1 cellular context compared by ENCODE assay signal in the genomic region with DNA sequence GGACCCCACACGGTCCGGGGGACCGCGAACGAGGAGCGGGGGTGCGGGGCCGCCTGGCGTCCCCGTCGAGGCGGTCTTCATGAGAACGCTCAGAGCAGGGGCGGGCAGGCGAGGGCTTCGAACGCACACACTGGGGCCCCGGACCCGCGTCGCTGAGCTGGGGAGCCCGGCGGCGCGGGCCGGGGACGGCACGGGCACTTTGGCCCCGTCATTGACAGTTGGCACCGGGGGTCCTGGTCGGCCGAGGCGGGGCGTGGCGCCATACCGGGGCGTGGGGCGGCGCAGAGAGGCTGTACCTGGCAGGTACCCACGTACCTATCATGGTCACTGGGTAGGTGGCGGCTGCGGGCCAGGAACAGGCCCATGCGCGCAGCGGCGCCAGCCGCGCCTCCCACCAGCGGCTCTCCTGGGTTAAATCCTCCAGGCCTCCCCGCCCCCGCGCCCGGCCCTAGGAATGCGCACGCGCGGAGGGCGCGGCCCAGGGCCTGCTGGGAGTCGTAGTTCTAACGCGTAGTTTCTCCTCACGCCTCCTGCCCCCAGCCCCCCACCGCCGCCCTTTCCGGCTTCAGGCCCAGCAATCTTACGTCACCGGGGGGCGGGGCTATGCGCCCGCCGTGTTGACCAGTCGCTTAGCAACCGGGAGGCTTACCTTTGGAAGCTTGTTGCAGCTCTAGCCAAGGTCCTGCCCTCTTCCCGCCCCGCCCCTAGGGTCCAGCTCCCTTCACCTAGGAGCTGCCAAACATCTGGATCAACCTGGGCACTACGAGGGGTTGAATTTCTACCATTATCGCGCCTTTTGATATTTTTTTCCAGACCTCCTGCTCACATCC.
TF ChIP-seq lines count a peak whose summit lies in the region.

A gene (plus strand): TSS at position 628 of the 830 bp plus-strand sequence.
A gene (minus strand): TSS at position 420 of the 830 bp plus-strand sequence.

TF ChIP-seq in K562, 482 proteins besides CTCF, POLR2A, EP300 and RAD21 (continued from another document and continues in another):
- TF ChIP-seq, protein P1, sequence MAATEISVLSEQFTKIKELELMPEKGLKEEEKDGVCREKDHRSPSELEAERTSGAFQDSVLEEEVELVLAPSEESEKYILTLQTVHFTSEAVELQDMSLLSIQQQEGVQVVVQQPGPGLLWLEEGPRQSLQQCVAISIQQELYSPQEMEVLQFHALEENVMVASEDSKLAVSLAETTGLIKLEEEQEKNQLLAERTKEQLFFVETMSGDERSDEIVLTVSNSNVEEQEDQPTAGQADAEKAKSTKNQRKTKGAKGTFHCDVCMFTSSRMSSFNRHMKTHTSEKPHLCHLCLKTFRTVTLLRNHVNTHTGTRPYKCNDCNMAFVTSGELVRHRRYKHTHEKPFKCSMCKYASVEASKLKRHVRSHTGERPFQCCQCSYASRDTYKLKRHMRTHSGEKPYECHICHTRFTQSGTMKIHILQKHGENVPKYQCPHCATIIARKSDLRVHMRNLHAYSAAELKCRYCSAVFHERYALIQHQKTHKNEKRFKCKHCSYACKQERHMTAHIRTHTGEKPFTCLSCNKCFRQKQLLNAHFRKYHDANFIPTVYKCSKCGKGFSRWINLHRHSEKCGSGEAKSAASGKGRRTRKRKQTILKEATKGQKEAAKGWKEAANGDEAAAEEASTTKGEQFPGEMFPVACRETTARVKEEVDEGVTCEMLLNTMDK (IDR thresholded peaks at IDR 0.05; ENCODE audit: borderline replicate concordance, insufficient read depth, low read depth, low read length, poor library complexity, severe bottlenecking), result no peak
- no peak for TF ChIP-seq EWSR1 (IDR thresholded peaks at IDR 0.05; ENCODE audit: borderline replicate concordance, low read depth, partially characterized antibody)
- TF ChIP-seq MBD2 (IDR thresholded peaks at IDR 0.05; ENCODE audit: borderline replicate concordance, low read depth), result no peak; the same call in 1 of the 2 replicates
- TF ChIP-seq ZNF644 (tag; IDR thresholded peaks at IDR 0.05; ENCODE audit: low read depth), result no peak
- TF ChIP-seq MCM3 (IDR thresholded peaks at IDR 0.05), result no peak
- peak; percentile 99 for TF ChIP-seq MAZ (CRISPR knock-in tag; conservative IDR thresholded peaks at IDR 0.05 in 1 of 2, IDR thresholded peaks at IDR 0.05 in 1 of 2)
- no peak for TF ChIP-seq ELF2 (CRISPR knock-in tag; IDR thresholded peaks at IDR 0.05)
- TF ChIP-seq KAT8 (IDR thresholded peaks at IDR 0.05; ENCODE audit: low read depth), result no peak
- TF ChIP-seq ZNF274 (IDR thresholded peaks at IDR 0.05; ENCODE audit: borderline replicate concordance, low read depth, low read length), result no peak
- TF ChIP-seq RB1 (IDR thresholded peaks at IDR 0.05; ENCODE audit: low read depth), result peak; percentile 56; the same call in 1 of the 2 replicates
- TF ChIP-seq ZNF143 (CRISPR knock-in tag; IDR thresholded peaks at IDR 0.05), result peak; percentile 93
- no peak for TF ChIP-seq HLTF (IDR thresholded peaks at IDR 0.05)
- TF ChIP-seq, protein P2, sequence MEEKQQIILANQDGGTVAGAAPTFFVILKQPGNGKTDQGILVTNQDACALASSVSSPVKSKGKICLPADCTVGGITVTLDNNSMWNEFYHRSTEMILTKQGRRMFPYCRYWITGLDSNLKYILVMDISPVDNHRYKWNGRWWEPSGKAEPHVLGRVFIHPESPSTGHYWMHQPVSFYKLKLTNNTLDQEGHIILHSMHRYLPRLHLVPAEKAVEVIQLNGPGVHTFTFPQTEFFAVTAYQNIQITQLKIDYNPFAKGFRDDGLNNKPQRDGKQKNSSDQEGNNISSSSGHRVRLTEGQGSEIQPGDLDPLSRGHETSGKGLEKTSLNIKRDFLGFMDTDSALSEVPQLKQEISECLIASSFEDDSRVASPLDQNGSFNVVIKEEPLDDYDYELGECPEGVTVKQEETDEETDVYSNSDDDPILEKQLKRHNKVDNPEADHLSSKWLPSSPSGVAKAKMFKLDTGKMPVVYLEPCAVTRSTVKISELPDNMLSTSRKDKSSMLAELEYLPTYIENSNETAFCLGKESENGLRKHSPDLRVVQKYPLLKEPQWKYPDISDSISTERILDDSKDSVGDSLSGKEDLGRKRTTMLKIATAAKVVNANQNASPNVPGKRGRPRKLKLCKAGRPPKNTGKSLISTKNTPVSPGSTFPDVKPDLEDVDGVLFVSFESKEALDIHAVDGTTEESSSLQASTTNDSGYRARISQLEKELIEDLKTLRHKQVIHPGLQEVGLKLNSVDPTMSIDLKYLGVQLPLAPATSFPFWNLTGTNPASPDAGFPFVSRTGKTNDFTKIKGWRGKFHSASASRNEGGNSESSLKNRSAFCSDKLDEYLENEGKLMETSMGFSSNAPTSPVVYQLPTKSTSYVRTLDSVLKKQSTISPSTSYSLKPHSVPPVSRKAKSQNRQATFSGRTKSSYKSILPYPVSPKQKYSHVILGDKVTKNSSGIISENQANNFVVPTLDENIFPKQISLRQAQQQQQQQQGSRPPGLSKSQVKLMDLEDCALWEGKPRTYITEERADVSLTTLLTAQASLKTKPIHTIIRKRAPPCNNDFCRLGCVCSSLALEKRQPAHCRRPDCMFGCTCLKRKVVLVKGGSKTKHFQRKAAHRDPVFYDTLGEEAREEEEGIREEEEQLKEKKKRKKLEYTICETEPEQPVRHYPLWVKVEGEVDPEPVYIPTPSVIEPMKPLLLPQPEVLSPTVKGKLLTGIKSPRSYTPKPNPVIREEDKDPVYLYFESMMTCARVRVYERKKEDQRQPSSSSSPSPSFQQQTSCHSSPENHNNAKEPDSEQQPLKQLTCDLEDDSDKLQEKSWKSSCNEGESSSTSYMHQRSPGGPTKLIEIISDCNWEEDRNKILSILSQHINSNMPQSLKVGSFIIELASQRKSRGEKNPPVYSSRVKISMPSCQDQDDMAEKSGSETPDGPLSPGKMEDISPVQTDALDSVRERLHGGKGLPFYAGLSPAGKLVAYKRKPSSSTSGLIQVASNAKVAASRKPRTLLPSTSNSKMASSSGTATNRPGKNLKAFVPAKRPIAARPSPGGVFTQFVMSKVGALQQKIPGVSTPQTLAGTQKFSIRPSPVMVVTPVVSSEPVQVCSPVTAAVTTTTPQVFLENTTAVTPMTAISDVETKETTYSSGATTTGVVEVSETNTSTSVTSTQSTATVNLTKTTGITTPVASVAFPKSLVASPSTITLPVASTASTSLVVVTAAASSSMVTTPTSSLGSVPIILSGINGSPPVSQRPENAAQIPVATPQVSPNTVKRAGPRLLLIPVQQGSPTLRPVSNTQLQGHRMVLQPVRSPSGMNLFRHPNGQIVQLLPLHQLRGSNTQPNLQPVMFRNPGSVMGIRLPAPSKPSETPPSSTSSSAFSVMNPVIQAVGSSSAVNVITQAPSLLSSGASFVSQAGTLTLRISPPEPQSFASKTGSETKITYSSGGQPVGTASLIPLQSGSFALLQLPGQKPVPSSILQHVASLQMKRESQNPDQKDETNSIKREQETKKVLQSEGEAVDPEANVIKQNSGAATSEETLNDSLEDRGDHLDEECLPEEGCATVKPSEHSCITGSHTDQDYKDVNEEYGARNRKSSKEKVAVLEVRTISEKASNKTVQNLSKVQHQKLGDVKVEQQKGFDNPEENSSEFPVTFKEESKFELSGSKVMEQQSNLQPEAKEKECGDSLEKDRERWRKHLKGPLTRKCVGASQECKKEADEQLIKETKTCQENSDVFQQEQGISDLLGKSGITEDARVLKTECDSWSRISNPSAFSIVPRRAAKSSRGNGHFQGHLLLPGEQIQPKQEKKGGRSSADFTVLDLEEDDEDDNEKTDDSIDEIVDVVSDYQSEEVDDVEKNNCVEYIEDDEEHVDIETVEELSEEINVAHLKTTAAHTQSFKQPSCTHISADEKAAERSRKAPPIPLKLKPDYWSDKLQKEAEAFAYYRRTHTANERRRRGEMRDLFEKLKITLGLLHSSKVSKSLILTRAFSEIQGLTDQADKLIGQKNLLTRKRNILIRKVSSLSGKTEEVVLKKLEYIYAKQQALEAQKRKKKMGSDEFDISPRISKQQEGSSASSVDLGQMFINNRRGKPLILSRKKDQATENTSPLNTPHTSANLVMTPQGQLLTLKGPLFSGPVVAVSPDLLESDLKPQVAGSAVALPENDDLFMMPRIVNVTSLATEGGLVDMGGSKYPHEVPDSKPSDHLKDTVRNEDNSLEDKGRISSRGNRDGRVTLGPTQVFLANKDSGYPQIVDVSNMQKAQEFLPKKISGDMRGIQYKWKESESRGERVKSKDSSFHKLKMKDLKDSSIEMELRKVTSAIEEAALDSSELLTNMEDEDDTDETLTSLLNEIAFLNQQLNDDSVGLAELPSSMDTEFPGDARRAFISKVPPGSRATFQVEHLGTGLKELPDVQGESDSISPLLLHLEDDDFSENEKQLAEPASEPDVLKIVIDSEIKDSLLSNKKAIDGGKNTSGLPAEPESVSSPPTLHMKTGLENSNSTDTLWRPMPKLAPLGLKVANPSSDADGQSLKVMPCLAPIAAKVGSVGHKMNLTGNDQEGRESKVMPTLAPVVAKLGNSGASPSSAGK (IDR thresholded peaks at IDR 0.05), result peak; percentile 32; the same call in 1 of the 2 replicates
- no peak for TF ChIP-seq TAF15 (IDR thresholded peaks at IDR 0.05; ENCODE audit: low read depth, low read length)
- TF ChIP-seq, protein P3, sequence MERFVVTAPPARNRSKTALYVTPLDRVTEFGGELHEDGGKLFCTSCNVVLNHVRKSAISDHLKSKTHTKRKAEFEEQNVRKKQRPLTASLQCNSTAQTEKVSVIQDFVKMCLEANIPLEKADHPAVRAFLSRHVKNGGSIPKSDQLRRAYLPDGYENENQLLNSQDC (CRISPR knock-in tag; IDR thresholded peaks at IDR 0.05), result no peak
- TF ChIP-seq KAT7 (CRISPR knock-in tag; IDR thresholded peaks at IDR 0.05; ENCODE audit: borderline replicate concordance), result no peak; the same call in 1 of the 2 replicates
- TF ChIP-seq, protein P4, sequence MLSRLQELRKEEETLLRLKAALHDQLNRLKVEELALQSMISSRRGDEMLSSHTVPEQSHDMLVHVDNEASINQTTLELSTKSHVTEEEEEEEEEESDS (CRISPR knock-in tag; IDR thresholded peaks at IDR 0.05), result no peak
- TF ChIP-seq JUN (IDR thresholded peaks at IDR 0.05; ENCODE audit: borderline replicate concordance, low read depth, low read length), result peak; percentile 84; the same call in 1 of the 2 replicates
- TF ChIP-seq JUN (CRISPR knock-in tag; IDR thresholded peaks at IDR 0.05; ENCODE audit: borderline replicate concordance), result peak; percentile 75; the same call in 1 of the 2 replicates
- TF ChIP-seq CHD2 (IDR thresholded peaks at IDR 0.05; ENCODE audit: low read depth, low read length), result peak; percentile 70
- TF ChIP-seq POLR2B (IDR thresholded peaks at IDR 0.05; ENCODE audit: low read depth, partially characterized antibody), result peak; percentile 67
- peak; percentile 91 for TF ChIP-seq CREB1 (IDR thresholded peaks at IDR 0.05)
- TF ChIP-seq CREB1 (CRISPR knock-in tag; IDR thresholded peaks at IDR 0.05), result peak; percentile 91
- peak; percentile 88 for TF ChIP-seq JUND (IDR thresholded peaks at IDR 0.05; ENCODE audit: borderline replicate concordance, low read depth, low read length)
- peak; percentile 85; the same call in 1 of the 3 replicates for TF ChIP-seq JUND (tag; IDR thresholded peaks at IDR 0.05; ENCODE audit: borderline replicate concordance, low read depth, low read length)
- TF ChIP-seq PHB2 (IDR thresholded peaks at IDR 0.05; ENCODE audit: low read depth), result no peak
- no peak for TF ChIP-seq ELF4 (CRISPR knock-in tag; IDR thresholded peaks at IDR 0.05)
- no peak for TF ChIP-seq RUNX1 (IDR thresholded peaks at IDR 0.05; ENCODE audit: low read depth)
- TF ChIP-seq EGR1 (conservative IDR thresholded peaks at IDR 0.05), result peak; percentile 97
- no peak for TF ChIP-seq ZC3H11A (IDR thresholded peaks at IDR 0.05; ENCODE audit: low read depth, low read length)
- TF ChIP-seq, protein P5, sequence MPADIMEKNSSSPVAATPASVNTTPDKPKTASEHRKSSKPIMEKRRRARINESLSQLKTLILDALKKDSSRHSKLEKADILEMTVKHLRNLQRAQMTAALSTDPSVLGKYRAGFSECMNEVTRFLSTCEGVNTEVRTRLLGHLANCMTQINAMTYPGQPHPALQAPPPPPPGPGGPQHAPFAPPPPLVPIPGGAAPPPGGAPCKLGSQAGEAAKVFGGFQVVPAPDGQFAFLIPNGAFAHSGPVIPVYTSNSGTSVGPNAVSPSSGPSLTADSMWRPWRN (IDR thresholded peaks at IDR 0.05; ENCODE audit: low read depth), result no peak
- no peak for TF ChIP-seq MTA2 (IDR thresholded peaks at IDR 0.05; ENCODE audit: low read depth)
- TF ChIP-seq, protein P6, sequence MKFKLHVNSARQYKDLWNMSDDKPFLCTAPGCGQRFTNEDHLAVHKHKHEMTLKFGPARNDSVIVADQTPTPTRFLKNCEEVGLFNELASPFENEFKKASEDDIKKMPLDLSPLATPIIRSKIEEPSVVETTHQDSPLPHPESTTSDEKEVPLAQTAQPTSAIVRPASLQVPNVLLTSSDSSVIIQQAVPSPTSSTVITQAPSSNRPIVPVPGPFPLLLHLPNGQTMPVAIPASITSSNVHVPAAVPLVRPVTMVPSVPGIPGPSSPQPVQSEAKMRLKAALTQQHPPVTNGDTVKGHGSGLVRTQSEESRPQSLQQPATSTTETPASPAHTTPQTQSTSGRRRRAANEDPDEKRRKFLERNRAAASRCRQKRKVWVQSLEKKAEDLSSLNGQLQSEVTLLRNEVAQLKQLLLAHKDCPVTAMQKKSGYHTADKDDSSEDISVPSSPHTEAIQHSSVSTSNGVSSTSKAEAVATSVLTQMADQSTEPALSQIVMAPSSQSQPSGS (CRISPR knock-in tag; IDR thresholded peaks at IDR 0.05), result peak; percentile 70; the same call in 1 of the 2 replicates
- TF ChIP-seq, protein P7, sequence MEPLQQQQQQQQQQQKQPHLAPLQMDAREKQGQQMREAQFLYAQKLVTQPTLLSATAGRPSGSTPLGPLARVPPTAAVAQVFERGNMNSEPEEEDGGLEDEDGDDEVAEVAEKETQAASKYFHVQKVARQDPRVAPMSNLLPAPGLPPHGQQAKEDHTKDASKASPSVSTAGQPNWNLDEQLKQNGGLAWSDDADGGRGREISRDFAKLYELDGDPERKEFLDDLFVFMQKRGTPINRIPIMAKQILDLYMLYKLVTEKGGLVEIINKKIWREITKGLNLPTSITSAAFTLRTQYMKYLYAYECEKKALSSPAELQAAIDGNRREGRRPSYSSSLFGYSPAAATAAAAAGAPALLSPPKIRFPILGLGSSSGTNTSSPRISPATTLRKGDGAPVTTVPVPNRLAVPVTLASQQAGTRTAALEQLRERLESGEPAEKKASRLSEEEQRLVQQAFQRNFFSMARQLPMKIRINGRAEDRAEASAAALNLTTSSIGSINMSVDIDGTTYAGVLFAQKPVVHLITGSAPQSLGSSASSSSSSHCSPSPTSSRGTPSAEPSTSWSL (CRISPR knock-in tag; IDR thresholded peaks at IDR 0.05; ENCODE audit: borderline replicate concordance), result no peak
- TF ChIP-seq, protein P8, sequence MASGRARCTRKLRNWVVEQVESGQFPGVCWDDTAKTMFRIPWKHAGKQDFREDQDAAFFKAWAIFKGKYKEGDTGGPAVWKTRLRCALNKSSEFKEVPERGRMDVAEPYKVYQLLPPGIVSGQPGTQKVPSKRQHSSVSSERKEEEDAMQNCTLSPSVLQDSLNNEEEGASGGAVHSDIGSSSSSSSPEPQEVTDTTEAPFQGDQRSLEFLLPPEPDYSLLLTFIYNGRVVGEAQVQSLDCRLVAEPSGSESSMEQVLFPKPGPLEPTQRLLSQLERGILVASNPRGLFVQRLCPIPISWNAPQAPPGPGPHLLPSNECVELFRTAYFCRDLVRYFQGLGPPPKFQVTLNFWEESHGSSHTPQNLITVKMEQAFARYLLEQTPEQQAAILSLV (tag; IDR thresholded peaks at IDR 0.05), result no peak
- peak; percentile 98 for TF ChIP-seq ZFX (CRISPR knock-in tag; IDR thresholded peaks at IDR 0.05)
- no peak for TF ChIP-seq TOE1 (IDR thresholded peaks at IDR 0.05; ENCODE audit: borderline replicate concordance)
- no peak for TF ChIP-seq TOE1 (CRISPR knock-in tag; IDR thresholded peaks at IDR 0.05; ENCODE audit: borderline replicate concordance, low read depth)
- TF ChIP-seq GATAD2A (IDR thresholded peaks at IDR 0.05), result no peak; the same call in 1 of the 2 replicates
- TF ChIP-seq YY1 (IDR thresholded peaks at IDR 0.05; ENCODE audit: borderline replicate concordance in 1 of 3, control insufficient read depth in 1 of 3, extremely low read depth in 1 of 3, insufficient read depth in 3 of 3, insufficient read length in 1 of 3, insufficient replicate concordance in 2 of 3, low read depth in 1 of 3, low read length in 2 of 3), result peak in 1 of 3 experiments; percentile 77
